ENCODE assay signal across 27 cellular contexts in the genomic region with DNA sequence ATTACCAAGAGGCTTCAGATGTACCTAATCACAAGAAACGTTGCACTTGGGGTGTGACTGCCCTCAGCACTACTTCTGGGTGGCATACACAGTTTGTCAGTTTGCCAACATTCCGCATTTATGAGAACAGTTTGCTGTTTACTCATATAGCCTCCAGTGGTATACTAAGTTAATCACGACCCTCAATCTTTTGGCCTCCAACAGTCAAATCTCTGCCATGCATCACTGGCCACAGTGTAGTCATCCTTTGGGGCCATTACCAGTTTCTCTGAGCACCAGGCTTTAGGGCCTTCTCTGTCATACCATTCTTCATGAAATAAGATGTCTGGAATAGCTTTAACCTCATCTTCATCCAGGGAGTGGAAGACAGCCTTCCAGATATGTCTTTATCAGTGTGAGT.
"Had no signal": no experiment of that assay in that cellular context is flagged by ENCODE, and none has a peak within 500 bp of the region (broad histone marks: within the 10 kb centered on the region; RNA-seq: fewer than 3 reads in every experiment).

No MANE protein-coding gene starts in this region.

- DNase-seq: activated CD4-positive, alpha-beta memory T cell treated with anti-CD3 and anti-CD28 coated beads, Interleukin-2, amount 10 ng/mL, durations not matched to agents 7 days and 5 days; activated CD4-positive, alpha-beta T cell treated with anti-CD3 and anti-CD28 coated beads for 1 hour; activated CD4-positive, alpha-beta T cell treated with anti-CD3 and anti-CD28 coated beads, Interleukin-2, amount 10 ng/mL, durations not matched to agents 7 days and 5 days; activated CD8-positive, alpha-beta memory T cell treated with anti-CD3 and anti-CD28 coated beads, Interleukin-2, amount 50 U/mL, for 48 hours; activated gamma-delta T cell treated with Interleukin-2 at 50 U/mL for 16 hours; activated naive CD8-positive, alpha-beta T cell treated with anti-CD3 and anti-CD28 coated beads, Interleukin-2, amount 50 U/mL, for 24 hours; activated T-cell treated with anti-CD3 and anti-CD28 coated beads, Interleukin-2, amount 50 U/mL, for 4 hours; amygdala; dermis blood vessel endothelial cell; effector CD4-positive, alpha-beta T cell; heart left ventricle; hypothalamus; immature natural killer cell; lower lobe of right lung; mesendoderm; right lobe of liver; stimulated activated CD4-positive, alpha-beta T cell treated with anti-CD3 and anti-CD28 coated beads, Interleukin-2, amount 100 ng/mL, for 48 hours; T-helper 17 cell; uterus had no signal

- H3K4me3 ChIP-seq: heart left ventricle, lower lobe of right lung, right lobe of liver, uterus had no signal

- H3K4me1 Mint-ChIP-seq: activated CD4-positive, alpha-beta memory T cell treated with anti-CD3 and anti-CD28 coated beads, Interleukin-2, amount 10 ng/mL, durations not matched to agents 7 days and 5 days; activated CD4-positive, alpha-beta T cell treated with anti-CD3 and anti-CD28 coated beads, Interleukin-2, amount 10 ng/mL, durations not matched to agents 7 days and 5 days; activated naive CD4-positive, alpha-beta T cell treated with anti-CD3 and anti-CD28 coated beads, Interleukin-2, amount 50 U/mL, for 24 hours; activated naive CD8-positive, alpha-beta T cell treated with anti-CD3 and anti-CD28 coated beads, Interleukin-2, amount 50 U/mL, for 24 hours; activated T-helper 17 cell treated with anti-CD3 and anti-CD28 coated beads, Interleukin-2, amount 50 U/mL, for 72 hours; immature natural killer cell; T-helper 17 cell; WTC11 had no signal

- FAIRE-seq: colon, endometrium had no signal

- H3K4me3 Mint-ChIP-seq: activated CD4-positive, alpha-beta memory T cell treated with anti-CD3 and anti-CD28 coated beads, Interleukin-2, amount 10 ng/mL, durations not matched to agents 7 days and 5 days; activated CD4-positive, alpha-beta T cell treated with anti-CD3 and anti-CD28 coated beads, Interleukin-2, amount 10 ng/mL, durations not matched to agents 7 days and 5 days; activated naive CD4-positive, alpha-beta T cell treated with anti-CD3 and anti-CD28 coated beads, Interleukin-2, amount 50 U/mL, for 24 hours; activated naive CD8-positive, alpha-beta T cell treated with anti-CD3 and anti-CD28 coated beads, Interleukin-2, amount 50 U/mL, for 24 hours; activated T-cell treated with anti-CD3 and anti-CD28 coated beads, Interleukin-2, amount 50 U/mL, for 4 hours; activated T-helper 17 cell treated with anti-CD3 and anti-CD28 coated beads, Interleukin-2, amount 50 U/mL, for 72 hours; immature natural killer cell; natural killer cell treated with Interleukin-12 subunit alpha and Interleukin-12 subunit beta and Interleukin-15 and Interleukin-18, amount 100 ng/mL, for 72 hours; stimulated activated naive CD8-positive, alpha-beta T cell treated with anti-CD3 and anti-CD28 coated beads, Interleukin-15, Interleukin-2, amounts not matched to agents 100 ng/mL and 50 ng/mL, for 24 hours; T-helper 17 cell; type B pancreatic cell; WTC11 had no signal

- H3K36me3 ChIP-seq: heart left ventricle, lower lobe of right lung, right lobe of liver, uterus had no signal

- H3K27me3 Mint-ChIP-seq: type B pancreatic cell had no signal

- H3K27ac Mint-ChIP-seq: activated CD4-positive, alpha-beta memory T cell treated with anti-CD3 and anti-CD28 coated beads, Interleukin-2, amount 10 ng/mL, durations not matched to agents 7 days and 5 days; activated CD4-positive, alpha-beta T cell treated with anti-CD3 and anti-CD28 coated beads, Interleukin-2, amount 10 ng/mL, durations not matched to agents 7 days and 5 days; activated naive CD4-positive, alpha-beta T cell treated with anti-CD3 and anti-CD28 coated beads, Interleukin-2, amount 50 U/mL, for 24 hours; activated naive CD8-positive, alpha-beta T cell treated with anti-CD3 and anti-CD28 coated beads, Interleukin-2, amount 50 U/mL, for 24 hours; activated T-helper 17 cell treated with anti-CD3 and anti-CD28 coated beads, Interleukin-2, amount 50 U/mL, for 72 hours; immature natural killer cell; natural killer cell treated with Interleukin-12 subunit alpha and Interleukin-12 subunit beta and Interleukin-15 and Interleukin-18, amount 100 ng/mL, for 72 hours; stimulated activated naive CD8-positive, alpha-beta T cell treated with anti-CD3 and anti-CD28 coated beads, Interleukin-15, Interleukin-2, amounts not matched to agents 100 ng/mL and 50 ng/mL, for 24 hours; T-helper 17 cell; type B pancreatic cell; WTC11 had no signal

- H3K9me3 Mint-ChIP-seq: activated CD4-positive, alpha-beta memory T cell treated with anti-CD3 and anti-CD28 coated beads, Interleukin-2, amount 10 ng/mL, durations not matched to agents 7 days and 5 days; activated CD4-positive, alpha-beta T cell treated with anti-CD3 and anti-CD28 coated beads, Interleukin-2, amount 10 ng/mL, durations not matched to agents 7 days and 5 days; activated naive CD4-positive, alpha-beta T cell treated with anti-CD3 and anti-CD28 coated beads, Interleukin-2, amount 50 U/mL, for 24 hours; activated naive CD8-positive, alpha-beta T cell treated with anti-CD3 and anti-CD28 coated beads, Interleukin-2, amount 50 U/mL, for 24 hours; activated T-cell treated with anti-CD3 and anti-CD28 coated beads, Interleukin-2, amount 50 U/mL, for 4 hours; activated T-helper 17 cell treated with anti-CD3 and anti-CD28 coated beads, Interleukin-2, amount 50 U/mL, for 72 hours; natural killer cell treated with Interleukin-12 subunit alpha and Interleukin-12 subunit beta and Interleukin-15 and Interleukin-18, amount 100 ng/mL, for 72 hours; stimulated activated naive CD8-positive, alpha-beta T cell treated with anti-CD3 and anti-CD28 coated beads, Interleukin-15, Interleukin-2, amounts not matched to agents 100 ng/mL and 50 ng/mL, for 24 hours; type B pancreatic cell had no signal

- H3K27me3 ChIP-seq: right lobe of liver, uterus had no signal

- H3K36me3 Mint-ChIP-seq: activated naive CD4-positive, alpha-beta T cell treated with anti-CD3 and anti-CD28 coated beads, Interleukin-2, amount 50 U/mL, for 24 hours; immature natural killer cell; natural killer cell treated with Interleukin-12 subunit alpha and Interleukin-12 subunit beta and Interleukin-15 and Interleukin-18, amount 100 ng/mL, for 72 hours; type B pancreatic cell; WTC11 had no signal
